ENCODE assay signal across 17 cellular contexts in the genomic region with DNA sequence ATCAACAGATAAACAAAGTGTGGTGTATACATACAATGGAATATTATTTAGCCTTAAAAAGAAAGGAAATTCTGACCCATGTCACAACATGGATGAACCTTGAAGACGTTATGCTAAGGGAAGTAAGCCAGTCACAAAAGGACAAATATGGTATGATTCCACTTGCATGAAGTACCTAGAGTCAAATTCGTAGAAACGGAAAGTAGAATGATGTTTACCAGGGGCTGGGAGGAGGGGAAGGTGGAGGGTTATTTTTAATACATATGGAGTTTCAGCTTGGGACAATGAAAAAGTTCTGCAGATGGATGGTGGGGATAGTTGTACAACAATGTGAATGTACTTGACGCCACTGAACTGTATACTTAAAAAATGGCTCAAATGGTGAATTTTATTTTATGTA. TPM values are rescaled to one million over a fixed set of nuclear protein-coding genes. Genes with fewer than 3 reads are reported as not detected.
DNase-seq lines count a peak whose midpoint lies in the region; ATAC-seq and TF ChIP-seq lines count a peak whose summit lies in the region.
"Had no signal": no experiment of that assay in that cellular context is flagged by ENCODE, and none has a peak within 500 bp of the region (broad histone marks: within the 10 kb centered on the region; RNA-seq: fewer than 3 reads in every experiment).

No MANE protein-coding gene starts in this region.

- DNase-seq in heart right ventricle (no peak), left cardiac atrium (no peak), NCI-H2171 (lab: John Stamatoyannopoulos, UW) (no peak), omental fat pad (ENCODE audit: low spot score) (no peak)
- no peak for DNase-seq in natural killer cell treated with Interleukin-12 subunit alpha and Interleukin-12 subunit beta and Interleukin-15 and Interleukin-18, amount 100 ng/mL, for 72 hours (ENCODE audit: low spot score)
- DNase-seq: 8988T; AML-193; Caco-2; CD8-positive, alpha-beta memory T cell; DMS53; GF-D8; GOT3; H9 had no signal

- H3K4me1 Mint-ChIP-seq in natural killer cell treated with Interleukin-12 subunit alpha and Interleukin-12 subunit beta and Interleukin-15 and Interleukin-18, amount 100 ng/mL, for 72 hours (ENCODE audit: low read depth in 2 of 2), result peaks cover 0 to 2% of the 10 kb centered on the region in 2 donors

- WGBS in heart right ventricle, 2 donors, result 47 to 63% methylated on average over 4 of the region's 4 CpGs
- WGBS in gastroesophageal sphincter (ENCODE audit: low coverage in 1 of 2), 2 donors, result 39 to 44% methylated on average over 4 of the region's 4 CpGs

- no peak overlapping the region for H3K27ac Mint-ChIP-seq in natural killer cell treated with Interleukin-12 subunit alpha and Interleukin-12 subunit beta and Interleukin-15 and Interleukin-18, amount 100 ng/mL, for 72 hours
- H3K27ac Mint-ChIP-seq: CD8-positive, alpha-beta memory T cell; H9 had no signal

- ATAC-seq in heart right ventricle, result no peak
- ATAC-seq in left cardiac atrium, result no peak
- no peak for ATAC-seq in gastroesophageal sphincter
- ATAC-seq in natural killer cell treated with Interleukin-12 subunit alpha and Interleukin-12 subunit beta and Interleukin-15 and Interleukin-18, amount 100 ng/mL, for 72 hours, result no peak
- ATAC-seq in omental fat pad (ENCODE audit: low FRiP score), result no peak

- H3K27ac ChIP-seq in heart right ventricle (peak overlapping the region in 7 of 10 donors; percentile 10 to 98 (median 95)), gastroesophageal sphincter (peak overlapping the region; percentile 87 to 97 (median 94)), rectal smooth muscle tissue (ENCODE audit: low read depth, low read length) (peak overlapping the region; percentile 99), stomach smooth muscle (ENCODE audit: low read length) (peak overlapping the region; percentile 98)
- H3K27ac ChIP-seq: BLaER1 had no signal

- H3K27me3 ChIP-seq in heart right ventricle (peaks cover 0 to 45% (median 19%) of the 10 kb centered on the region in 7 donors), gastroesophageal sphincter (peaks cover 17% of the 10 kb centered on the region), rectal smooth muscle tissue (ENCODE audit: control insufficient read depth, insufficient read depth, low read length) (no peaks in the 10 kb centered on the region), stomach smooth muscle (ENCODE audit: control insufficient read depth in 1 of 2, insufficient read depth in 2 of 2, low read length in 2 of 2) (peaks cover 0 to 3% of the 10 kb centered on the region in 2 donors)
- H3K27me3 ChIP-seq: BLaER1 had no signal

- no peak for TF ChIP-seq POLR2A in gastroesophageal sphincter (IDR thresholded peaks at IDR 0.05)

- H3K9me3 ChIP-seq in heart right ventricle (peaks cover 0 to 14% (median 0%) of the 10 kb centered on the region in 11 donors), gastroesophageal sphincter (peaks cover 0 to 4% (median 0%) of the 10 kb centered on the region in 3 donors), stomach smooth muscle (ENCODE audit: control insufficient read depth in 2 of 2, low read length in 2 of 2) (peaks cover 0 to 3% of the 10 kb centered on the region in 2 donors)

- no peak overlapping the region for H3K4me3 Mint-ChIP-seq in natural killer cell treated with Interleukin-12 subunit alpha and Interleukin-12 subunit beta and Interleukin-15 and Interleukin-18, amount 100 ng/mL, for 72 hours
- H3K4me3 Mint-ChIP-seq: CD8-positive, alpha-beta memory T cell; H9 had no signal

- H3K27me3 Mint-ChIP-seq in natural killer cell treated with Interleukin-12 subunit alpha and Interleukin-12 subunit beta and Interleukin-15 and Interleukin-18, amount 100 ng/mL, for 72 hours, result peaks cover 19 to 32% of the 10 kb centered on the region in 2 donors

- H3K9ac ChIP-seq in rectal smooth muscle tissue (ENCODE audit: low read length) (no peak overlapping the region), stomach smooth muscle (ENCODE audit: low read length in 2 of 2) (peak overlapping the region in 1 of 2 donors; percentile 59)
- H3K9ac ChIP-seq: BLaER1 had no signal

- peaks cover 0 to under 1% (median 0%) of the 10 kb centered on the region in 9 donors for H3K36me3 ChIP-seq in heart right ventricle
- H3K36me3 ChIP-seq in gastroesophageal sphincter, result peaks cover 0 to 1% of the 10 kb centered on the region in 2 donors
- H3K36me3 ChIP-seq in rectal smooth muscle tissue (ENCODE audit: control insufficient read depth, insufficient read depth, low read length), result peaks cover under 1% of the 10 kb centered on the region
- peaks cover under 1 to 8% of the 10 kb centered on the region in 2 donors for H3K36me3 ChIP-seq in stomach smooth muscle (ENCODE audit: control insufficient read depth in 2 of 2, insufficient read depth in 2 of 2, low read length in 2 of 2)
- H3K36me3 ChIP-seq: BLaER1 had no signal

- intact Hi-C loops in heart right ventricle (cut with DNase I), result no loop called here
- intact Hi-C loops in left cardiac atrium (cut with DNase I), result loop anchor here in 1 of 2 donors (10.0 kb wide), 1 partner anchor 230 kb away; no protein-coding TSS in a partner anchor

- TF ChIP-seq CTCF in heart right ventricle (IDR thresholded peaks at IDR 0.05), result no peak
- no peak for TF ChIP-seq CTCF in gastroesophageal sphincter (IDR thresholded peaks at IDR 0.05)
- no peak for TF ChIP-seq CTCF in omental fat pad (IDR thresholded peaks at IDR 0.05)

- no peak for TF ChIP-seq EP300 in gastroesophageal sphincter (IDR thresholded peaks at IDR 0.05)

- H3K36me3 Mint-ChIP-seq in natural killer cell treated with Interleukin-12 subunit alpha and Interleukin-12 subunit beta and Interleukin-15 and Interleukin-18, amount 100 ng/mL, for 72 hours, result no peaks in the 10 kb centered on the region
- H3K36me3 Mint-ChIP-seq: CD8-positive, alpha-beta memory T cell had no signal

- H3K4me1 ChIP-seq in heart right ventricle (peaks cover 2 to 28% (median 15%) of the 10 kb centered on the region in 9 donors), gastroesophageal sphincter (peaks cover 0 to 46% (median 5%) of the 10 kb centered on the region in 3 donors), rectal smooth muscle tissue (ENCODE audit: control insufficient read depth, insufficient read depth, low read length) (peaks cover 30% of the 10 kb centered on the region), stomach smooth muscle (ENCODE audit: control insufficient read depth, insufficient read depth, low read length) (peaks cover 32% of the 10 kb centered on the region)
- H3K4me1 ChIP-seq: Caco-2 had no signal

- H3K4me3 ChIP-seq in heart right ventricle (no peak overlapping the region), gastroesophageal sphincter (no peak overlapping the region), rectal smooth muscle tissue (ENCODE audit: low read length) (no peak overlapping the region), stomach smooth muscle (ENCODE audit: low read length in 2 of 2) (no peak overlapping the region)
- H3K4me3 ChIP-seq: BLaER1 had no signal

- H3K9me3 Mint-ChIP-seq in natural killer cell treated with Interleukin-12 subunit alpha and Interleukin-12 subunit beta and Interleukin-15 and Interleukin-18, amount 100 ng/mL, for 72 hours, result no peaks in the 10 kb centered on the region

RNA-seq across cellular contexts. Expression of a gene that starts 3.3 kb away (rescaled TPM):
- over 10,000 TPM; 12,560 to 18,019 (median 15,816) TPM for total RNA-seq in heart right ventricle
- polyA plus RNA-seq in heart right ventricle, result over 10,000 TPM; 13,697 to 18,010 TPM
- total RNA-seq in left cardiac atrium, result 1,000 to 10,000 TPM; 5,895 to 7,519 TPM
- total RNA-seq in gastroesophageal sphincter, result over 10,000 TPM; 10,852 to 31,720 (median 15,007) TPM
- not detected for total RNA-seq in natural killer cell treated with Interleukin-12 subunit alpha and Interleukin-12 subunit beta and Interleukin-15 and Interleukin-18, amount 100 ng/mL, for 72 hours
- total RNA-seq in omental fat pad, result 100 to 1,000 TPM in 3 of 4 donors, 10 to 100 TPM in 1; 39.4 to 292 (median 182) TPM
- total RNA-seq: Caco-2; CD8-positive, alpha-beta memory T cell had no signal
- polyA plus RNA-seq: CD8-positive, alpha-beta memory T cell had no signal

RNA-seq across cellular contexts. Expression of a gene that starts 19.8 kb away (rescaled TPM):
- total RNA-seq in heart right ventricle, result 100 to 1,000 TPM in 9 of 10 donors, 10 to 100 TPM in 1; 97.2 to 151 (median 120) TPM
- polyA plus RNA-seq in heart right ventricle, result 100 to 1,000 TPM in 1 of 2 donors, 10 to 100 TPM in 1; 62.9 to 130 TPM
- 10 to 100 TPM; 94.6 to 94.9 TPM for total RNA-seq in left cardiac atrium
- total RNA-seq in gastroesophageal sphincter, result 100 to 1,000 TPM in 3 of 4 donors, 10 to 100 TPM in 1; 90.2 to 307 (median 214) TPM
- total RNA-seq in natural killer cell treated with Interleukin-12 subunit alpha and Interleukin-12 subunit beta and Interleukin-15 and Interleukin-18, amount 100 ng/mL, for 72 hours, result under 1 TPM in 1 of 2 donors, not detected in 1; 0.86 TPM
- 10 to 100 TPM; 12.4 to 28.9 (median 17.7) TPM for total RNA-seq in omental fat pad

RNA-seq across cellular contexts. Expression of a gene that starts 27.1 kb away (rescaled TPM):
- 100 to 1,000 TPM in 1 of 10 donors, 10 to 100 TPM in 9; 56.1 to 110 (median 74.0) TPM for total RNA-seq in heart right ventricle
- 10 to 100 TPM; 56.3 to 68.5 TPM for polyA plus RNA-seq in heart right ventricle
- total RNA-seq in left cardiac atrium, result 10 to 100 TPM; 52.6 to 70.5 TPM
- 10 to 100 TPM; 37.8 to 76.9 (median 59.2) TPM for total RNA-seq in gastroesophageal sphincter
- 100 to 1,000 TPM in 1 of 2 donors, 10 to 100 TPM in 1; 85.3 to 116 TPM for total RNA-seq in natural killer cell treated with Interleukin-12 subunit alpha and Interleukin-12 subunit beta and Interleukin-15 and Interleukin-18, amount 100 ng/mL, for 72 hours
- total RNA-seq in omental fat pad, result 10 to 100 TPM; 58.4 to 97.4 (median 85.7) TPM

Comparison
In these comparisons a context has a peak if more than half of its experiments do, and no peak if none do; other contexts are left out.
1. RNA of a gene that starts 3.3 kb away (total RNA-seq): 10,852 to 31,720 TPM in gastroesophageal sphincter, 12,560 to 18,019 TPM in heart right ventricle, 5,895 to 7,519 TPM in left cardiac atrium and 39.4 to 292 TPM in omental fat pad; not detected in natural killer cell treated with Interleukin-12 subunit alpha and Interleukin-12 subunit beta and Interleukin-15 and Interleukin-18, amount 100 ng/mL, for 72 hours; every median in the first group is over 10 times any median in the second.
2. RNA of a gene that starts 19.8 kb away (total RNA-seq): 90.2 to 307 TPM in gastroesophageal sphincter, 97.2 to 151 TPM in heart right ventricle, 94.6 to 94.9 TPM in left cardiac atrium and 12.4 to 28.9 TPM in omental fat pad; 0.86 TPM in natural killer cell treated with Interleukin-12 subunit alpha and Interleukin-12 subunit beta and Interleukin-15 and Interleukin-18, amount 100 ng/mL, for 72 hours; every median in the first group is over 4 times any median in the second.
3. Peak in every context shown above with its lines, with median percentiles within 50 percentile points of each other: H3K27ac ChIP-seq.